In genomic region chr2:45192481-45192880, GRCh38 we compare ENCODE assay signal across 23 cellular contexts.
"Had no signal": no experiment of that assay in that cellular context is flagged by ENCODE, and none has a peak within 500 bp of the region (broad histone marks: within the 10 kb centered on the region; RNA-seq: fewer than 3 reads in every experiment).

No MANE protein-coding gene starts in this region.

- H3K27ac ChIP-seq: esophagus squamous epithelium, ovary, psoas muscle, sigmoid colon, suprapubic skin, transverse colon, upper lobe of right lung, uterus had no signal

- H3K27me3 ChIP-seq: ovary, suprapubic skin, uterus had no signal

- ATAC-seq: effector memory CD8-positive, alpha-beta T cell; mucosa of descending colon; naive thymus-derived CD8-positive, alpha-beta T cell; stimulated activated naive CD8-positive, alpha-beta T cell treated with anti-CD3 and anti-CD28 coated beads, Interleukin-15, amount 100 ng/mL, for 72 hours; upper lobe of right lung had no signal

- DNase-seq: cortex of kidney; effector memory CD8-positive, alpha-beta T cell; erythroblast; esophagus squamous epithelium; mucosa of descending colon; naive thymus-derived CD8-positive, alpha-beta T cell; occipital lobe; ovary; posterior cingulate gyrus; small intestine; stimulated activated CD4-positive, alpha-beta T cell treated with anti-CD3 and anti-CD28 coated beads, Interleukin-15, amount 100 ng/mL, for 24 hours; stimulated activated CD4-positive, alpha-beta T cell treated with anti-CD3 and anti-CD28 coated beads, Interleukin-2, amount 100 ng/mL, for 48 hours; stimulated activated naive CD4-positive, alpha-beta T cell; stimulated activated naive CD8-positive, alpha-beta T cell treated with anti-CD3 and anti-CD28 coated beads, Interleukin-15, amount 100 ng/mL, for 72 hours; transverse colon; upper lobe of right lung had no signal

- H3K4me3 ChIP-seq: esophagus squamous epithelium, lung, mucosa of descending colon, ovary, psoas muscle, sigmoid colon, suprapubic skin, transverse colon, upper lobe of right lung, uterus had no signal

- H3K9me3 ChIP-seq: esophagus squamous epithelium, mucosa of descending colon, ovary, psoas muscle, sigmoid colon, suprapubic skin, transverse colon, upper lobe of right lung, uterus had no signal

- H3K36me3 ChIP-seq: esophagus squamous epithelium, ovary, sigmoid colon, suprapubic skin, transverse colon, upper lobe of right lung, uterus had no signal

- H3K4me1 ChIP-seq: esophagus squamous epithelium, psoas muscle, sigmoid colon, transverse colon, upper lobe of right lung, uterus had no signal

- FAIRE-seq: frontal cortex, keratinocyte, small intestine had no signal
